Comparison of ENCODE assay signal across 14 cellular contexts in the genomic region with DNA sequence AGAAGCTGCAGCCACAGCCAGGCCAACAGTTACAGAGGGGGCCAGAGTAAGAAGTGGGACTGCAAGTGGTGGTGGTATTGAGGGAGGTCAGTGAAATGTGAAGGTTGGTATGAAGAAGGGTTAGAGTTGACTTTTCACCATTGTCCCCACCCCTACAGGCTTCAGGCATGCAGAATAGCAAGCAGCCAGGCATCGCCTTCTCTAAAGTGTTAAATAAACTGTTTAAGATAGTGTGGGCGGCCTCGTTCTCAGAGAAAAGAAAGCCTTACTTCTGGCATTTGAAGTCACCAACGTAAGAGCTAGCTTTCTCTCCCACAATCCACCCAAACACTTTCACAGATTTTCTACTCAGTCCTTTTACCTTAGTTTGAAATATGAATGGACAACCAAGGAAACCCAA.
DNase-seq lines count a peak whose midpoint lies in the region; ATAC-seq and TF ChIP-seq lines count a peak whose summit lies in the region.
"Had no signal": no experiment of that assay in that cellular context is flagged by ENCODE, and none has a peak within 500 bp of the region (broad histone marks: within the 10 kb centered on the region; RNA-seq: fewer than 3 reads in every experiment).

No MANE protein-coding gene starts in this region.

- WGBS in esophagus, 2 donors: 69 to 77% methylated on average over 4 of the region's 4 CpGs
- 29% methylated on average over 4 of the region's 4 CpGs for WGBS in smooth muscle cell (ENCODE audit: low lambda C conversion rate)

- peak overlapping the region; percentile 32 to 48 for H3K27ac ChIP-seq in esophagus (ENCODE audit: low read depth in 2 of 2, low read length in 1 of 2)
- H3K27ac ChIP-seq in left lung: no peak overlapping the region
- no peak overlapping the region for H3K27ac ChIP-seq in smooth muscle cell (ENCODE audit: low read depth)
- H3K27ac ChIP-seq: BLaER1 treated with 17β-estradiol and CSF1 and Interleukin-3, amounts not matched to agents 10 nM and 100 nM; HL-60 had no signal

- H3K9ac ChIP-seq in smooth muscle cell (ENCODE audit: low read depth): no peak overlapping the region
- H3K9ac ChIP-seq: BLaER1 treated with 17β-estradiol and CSF1 and Interleukin-3, amounts not matched to agents 10 nM and 100 nM had no signal

- no peak overlapping the region for H3K4me3 ChIP-seq in esophagus (ENCODE audit: low read depth in 1 of 2, low read length in 2 of 2)
- no peak overlapping the region for H3K4me3 ChIP-seq in left lung
- H3K4me3 ChIP-seq in smooth muscle cell: no peak overlapping the region
- H3K4me3 ChIP-seq: BLaER1 treated with 17β-estradiol and CSF1 and Interleukin-3, amounts not matched to agents 10 nM and 100 nM; GM23338 had no signal

- H3K4me1 ChIP-seq in esophagus (ENCODE audit: control insufficient read depth in 2 of 2, insufficient read depth in 2 of 2, low read length in 1 of 2) (peaks cover 0 to 5% of the 10 kb centered on the region in 2 donors), left lung (no peaks in the 10 kb centered on the region), smooth muscle cell (ENCODE audit: low read depth) (no peaks in the 10 kb centered on the region)

- H3K27me3 ChIP-seq in esophagus (ENCODE audit: control insufficient read depth in 1 of 2, insufficient read depth in 2 of 2, low read length in 2 of 2): no peaks in the 10 kb centered on the region
- no peaks in the 10 kb centered on the region for H3K27me3 ChIP-seq in left lung
- peaks cover 5% of the 10 kb centered on the region for H3K27me3 ChIP-seq in smooth muscle cell (ENCODE audit: low read depth)
- H3K27me3 ChIP-seq: BLaER1 treated with 17β-estradiol and CSF1 and Interleukin-3, amounts not matched to agents 10 nM and 100 nM had no signal

- DNase-seq in left lung (no peak), smooth muscle cell (lab: John Stamatoyannopoulos, UW; ENCODE audit: unreplicated experiment) (no peak), NCI-H146 (lab: John Stamatoyannopoulos, UW) (no peak)
- DNase-seq: Calu3; CD8-positive, alpha-beta T cell; DMS79 treated with DMSO at 0.1 percent for 48 hours; GF-D8 had no signal

- no peaks in the 10 kb centered on the region for H3K79me2 ChIP-seq in smooth muscle cell (ENCODE audit: low read depth)

- intact Hi-C loops in left lung (cut with DNase I): no loop called here

- H4K20me1 ChIP-seq in smooth muscle cell (ENCODE audit: low read depth): no peaks in the 10 kb centered on the region
- H4K20me1 ChIP-seq: BLaER1 treated with 17β-estradiol and CSF1 and Interleukin-3, amounts not matched to agents 10 nM and 100 nM had no signal

- H3K4me2 ChIP-seq in smooth muscle cell: peak overlapping the region; percentile 24
- H3K4me2 ChIP-seq: GM23338 had no signal

- H3F3A ChIP-seq in smooth muscle cell (ENCODE audit: low read depth): no peaks in the 10 kb centered on the region

- H2AFZ ChIP-seq in smooth muscle cell (ENCODE audit: low read depth): no peak overlapping the region
- H2AFZ ChIP-seq: GM23338 had no signal

- ATAC-seq in left lung: peak; percentile 87
- ATAC-seq in GM21717 (IDR thresholded peaks at IDR 0.05; ENCODE audit: unreplicated experiment): no peak
- ATAC-seq in GM21825 (IDR thresholded peaks at IDR 0.05; ENCODE audit: unreplicated experiment): no peak
- ATAC-seq: CD8-positive, alpha-beta T cell; GM23338; HCT116 had no signal

- H3K9me3 ChIP-seq in esophagus (ENCODE audit: control insufficient read depth in 2 of 2, insufficient read depth in 1 of 2, low read depth in 1 of 2, low read length in 1 of 2): no peaks in the 10 kb centered on the region
- no peaks in the 10 kb centered on the region for H3K9me3 ChIP-seq in left lung
- no peaks in the 10 kb centered on the region for H3K9me3 ChIP-seq in smooth muscle cell (replicated peaks; ENCODE audit: low read depth)

- H3K36me3 ChIP-seq in esophagus (ENCODE audit: control insufficient read depth in 2 of 2, insufficient read depth in 2 of 2, low read length in 1 of 2) (no peaks in the 10 kb centered on the region), left lung (no peaks in the 10 kb centered on the region), smooth muscle cell (ENCODE audit: low read depth) (no peaks in the 10 kb centered on the region)

- TF ChIP-seq CTCF in left lung (IDR thresholded peaks at IDR 0.05): no peak
- TF ChIP-seq CTCF in smooth muscle cell (IDR thresholded peaks at IDR 0.05; ENCODE audit: borderline replicate concordance, insufficient read depth, poor library complexity, severe bottlenecking): no peak

Comparison
In these comparisons a context has a peak if more than half of its experiments do, and no peak if none do; other contexts are left out.
1. H3K27ac ChIP-seq: peak in esophagus (2 of 2); none in left lung (0 of 2) and smooth muscle cell (single experiment).